18 cellular contexts compared by ENCODE assay signal in the genomic region with DNA sequence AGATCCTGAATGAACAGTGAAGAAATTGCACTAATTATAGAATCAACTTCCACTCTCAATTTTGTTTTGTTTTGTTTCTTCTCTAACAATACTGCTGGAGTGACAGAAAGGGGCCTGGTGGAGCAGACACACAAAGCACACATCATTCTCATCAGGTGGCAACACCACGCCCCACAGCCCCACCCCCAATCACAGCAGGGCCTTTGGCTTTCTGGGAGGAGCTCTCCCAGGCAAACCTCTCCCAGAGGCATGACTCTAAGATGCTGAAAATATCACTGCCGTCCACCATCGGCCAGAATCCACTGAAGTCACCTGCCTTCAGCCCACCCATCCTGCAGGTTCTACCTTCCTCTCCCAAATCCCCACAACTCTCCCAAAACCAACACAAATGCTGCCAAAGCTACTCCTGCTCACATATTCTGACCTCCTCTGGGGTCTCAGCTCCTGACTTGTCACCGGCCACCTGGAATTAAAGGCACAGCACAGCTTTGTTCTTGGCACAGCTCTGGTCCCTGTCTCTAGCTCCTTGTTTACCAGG.
DNase-seq lines count a peak whose midpoint lies in the region; ATAC-seq and TF ChIP-seq lines count a peak whose summit lies in the region.
"Had no signal": no experiment of that assay in that cellular context is flagged by ENCODE, and none has a peak within 500 bp of the region (broad histone marks: within the 10 kb centered on the region; RNA-seq: fewer than 3 reads in every experiment).

No MANE protein-coding gene starts in this region.

- no peaks in the 10 kb centered on the region for H3K9me3 ChIP-seq in endodermal cell (ENCODE audit: control insufficient read depth, low read length)
- H3K9me3 ChIP-seq in breast epithelium, result no peaks in the 10 kb centered on the region
- H3K9me3 ChIP-seq: thoracic aorta had no signal

- H3K4me3 ChIP-seq in endodermal cell (ENCODE audit: low read length), result no peak overlapping the region
- no peak overlapping the region for H3K4me3 ChIP-seq in breast epithelium
- H3K4me3 ChIP-seq: BLaER1, thoracic aorta had no signal

- H3K27me3 ChIP-seq in endodermal cell (ENCODE audit: control insufficient read depth, insufficient read depth, low read length, poor library complexity, severe bottlenecking) (no peaks in the 10 kb centered on the region), breast epithelium (no peaks in the 10 kb centered on the region)
- H3K27me3 ChIP-seq: BLaER1 had no signal

- peak; percentile 33 to 72 for DNase-seq in NCI-H2081 (lab: John Stamatoyannopoulos, UW)
- DNase-seq in NCI-H2081 treated with DMSO at 0.1 percent for 48 hours (lab: John Stamatoyannopoulos, UW), result no peak
- peak; percentile 67 for DNase-seq in NCI-H2227 treated with DMSO at 0.1 percent for 48 hours (lab: John Stamatoyannopoulos, UW)
- DNase-seq in endodermal cell, result peak; percentile 87
- peak; percentile 39 for DNase-seq in type B pancreatic cell (ENCODE audit: extremely low spot score, unreplicated experiment)
- no peak for DNase-seq in activated CD4-positive, alpha-beta T cell treated with anti-CD3 and anti-CD28 coated beads, Interleukin-2, amount 50 U/mL, for 4 hours
- DNase-seq in breast epithelium (ENCODE audit: low spot score in 2 of 2), result no peak
- DNase-seq: activated CD8-positive, alpha-beta T cell treated with anti-CD3 and anti-CD28 coated beads, Interleukin-2, amount 10 ng/mL, durations not matched to agents 7 days and 5 days; cortex of kidney; DMS153; hippocampal formation; NCI-H2107; SHP77 treated with DMSO at 0.1 percent for 48 hours had no signal

- peaks cover 5% of the 10 kb centered on the region for H3K27me3 Mint-ChIP-seq in endodermal cell (ENCODE audit: insufficient read depth)
- H3K27me3 Mint-ChIP-seq in type B pancreatic cell, result peaks cover 35% of the 10 kb centered on the region

- H3K4me1 ChIP-seq in endodermal cell (ENCODE audit: control insufficient read depth, insufficient read depth, low read length), result peaks cover 7% of the 10 kb centered on the region
- no peaks in the 10 kb centered on the region for H3K4me1 ChIP-seq in breast epithelium

- H3K9me3 Mint-ChIP-seq in endodermal cell (peaks cover 22% of the 10 kb centered on the region), type B pancreatic cell (no peaks in the 10 kb centered on the region)
- H3K9me3 Mint-ChIP-seq: natural killer cell treated with Interleukin-12 subunit alpha and Interleukin-12 subunit beta and Interleukin-15 and Interleukin-18, amount 100 ng/mL, for 72 hours had no signal

- H3K27ac Mint-ChIP-seq in endodermal cell, result peak overlapping the region; percentile 10
- no peak overlapping the region for H3K27ac Mint-ChIP-seq in type B pancreatic cell
- H3K27ac Mint-ChIP-seq: activated CD8-positive, alpha-beta T cell treated with anti-CD3 and anti-CD28 coated beads, Interleukin-2, amount 10 ng/mL, durations not matched to agents 7 days and 5 days; memory B cell; natural killer cell treated with Interleukin-12 subunit alpha and Interleukin-12 subunit beta and Interleukin-15 and Interleukin-18, amount 100 ng/mL, for 72 hours had no signal

- TF ChIP-seq POLR2A in breast epithelium (IDR thresholded peaks at IDR 0.05), result no peak

- intact Hi-C loops in breast epithelium (cut with DNase I; ENCODE audit: low total_unique reads), result no loop called here

- 50 to 61% methylated on average over 1 to 4 of the region's 4 CpGs for WGBS in endodermal cell (ENCODE audit: insufficient coverage in 1 of 2, insufficient read length in 1 of 2), 2 experiments

- no peaks in the 10 kb centered on the region for H3K36me3 Mint-ChIP-seq in endodermal cell (ENCODE audit: low read depth)
- H3K36me3 Mint-ChIP-seq in type B pancreatic cell, result no peaks in the 10 kb centered on the region
- H3K36me3 Mint-ChIP-seq: memory B cell; natural killer cell treated with Interleukin-12 subunit alpha and Interleukin-12 subunit beta and Interleukin-15 and Interleukin-18, amount 100 ng/mL, for 72 hours had no signal

- H3K4me3 Mint-ChIP-seq in endodermal cell, result no peak overlapping the region
- no peak overlapping the region for H3K4me3 Mint-ChIP-seq in type B pancreatic cell
- H3K4me3 Mint-ChIP-seq: activated CD8-positive, alpha-beta T cell treated with anti-CD3 and anti-CD28 coated beads, Interleukin-2, amount 10 ng/mL, durations not matched to agents 7 days and 5 days; memory B cell; natural killer cell treated with Interleukin-12 subunit alpha and Interleukin-12 subunit beta and Interleukin-15 and Interleukin-18, amount 100 ng/mL, for 72 hours had no signal

- H3K9ac ChIP-seq in endodermal cell (ENCODE audit: extremely low read depth, low read length, poor library complexity, severe bottlenecking), result no peak overlapping the region
- H3K9ac ChIP-seq: BLaER1 had no signal

- peaks cover 28% of the 10 kb centered on the region for H3K4me1 Mint-ChIP-seq in endodermal cell
- H3K4me1 Mint-ChIP-seq in type B pancreatic cell (ENCODE audit: unreplicated experiment), result no peaks in the 10 kb centered on the region
- H3K4me1 Mint-ChIP-seq: memory B cell had no signal

- H3K36me3 ChIP-seq in endodermal cell (ENCODE audit: control insufficient read depth, insufficient read depth, low read length) (no peaks in the 10 kb centered on the region), breast epithelium (no peaks in the 10 kb centered on the region)
- H3K36me3 ChIP-seq: BLaER1, thoracic aorta had no signal

- no peak for ATAC-seq in GM18907 (IDR thresholded peaks at IDR 0.05; ENCODE audit: unreplicated experiment)
- ATAC-seq: activated CD8-positive, alpha-beta T cell treated with anti-CD3 and anti-CD28 coated beads, Interleukin-2, amount 10 ng/mL, durations not matched to agents 7 days and 5 days; natural killer cell treated with Interleukin-12 subunit alpha and Interleukin-12 subunit beta and Interleukin-15 and Interleukin-18, amount 100 ng/mL, for 72 hours had no signal

- H3K27ac ChIP-seq in endodermal cell (ENCODE audit: low read depth, low read length), result no peak overlapping the region
- H3K27ac ChIP-seq in breast epithelium, result no peak overlapping the region
- H3K27ac ChIP-seq: BLaER1, thoracic aorta had no signal

- TF ChIP-seq CTCF in endodermal cell (conservative IDR thresholded peaks at IDR 0.05) (no peak), type B pancreatic cell (conservative IDR thresholded peaks at IDR 0.05) (no peak), breast epithelium (IDR thresholded peaks at IDR 0.05) (no peak)

Comparison
In these comparisons a context has a peak if more than half of its experiments do, and no peak if none do; other contexts are left out.
1. DNase-seq: peak in NCI-H2081 (2 of 2), NCI-H2227 treated with DMSO at 0.1 percent for 48 hours (single experiment), endodermal cell (single experiment) and type B pancreatic cell (single experiment); none in NCI-H2081 treated with DMSO at 0.1 percent for 48 hours (single experiment), activated CD4-positive, alpha-beta T cell treated with anti-CD3 and anti-CD28 coated beads, Interleukin-2, amount 50 U/mL, for 4 hours (0 of 2) and breast epithelium (0 of 2).